In genomic region chr3:50270841-50271240, GRCh38 we compare ENCODE assay signal across 22 cellular contexts. TPM values are rescaled to one million over a fixed set of nuclear protein-coding genes. Genes with fewer than 3 reads are reported as not detected.
A peak's percentile ranks its signal among the peaks of the same experiment; 100 is the strongest.
DNase-seq lines count a peak whose midpoint lies in the region; ATAC-seq, FAIRE-seq and TF ChIP-seq lines count a peak whose summit lies in the region.
"Had no signal": no experiment of that assay in that cellular context is flagged by ENCODE, and none has a peak within 500 bp of the region (broad histone marks: within the 10 kb centered on the region; RNA-seq: fewer than 3 reads in every experiment).

No MANE protein-coding gene starts in this region.

- peaks cover 67% of the 10 kb centered on the region for H3K27me3 ChIP-seq in BLaER1
- H3K27me3 ChIP-seq in adrenal gland, result peaks cover 4% of the 10 kb centered on the region
- H3K27me3 ChIP-seq in smooth muscle cell (ENCODE audit: low read depth), result peaks cover 29% of the 10 kb centered on the region
- H3K27me3 ChIP-seq: ovary had no signal

- H3K79me2 ChIP-seq in smooth muscle cell (ENCODE audit: low read depth), result no peaks in the 10 kb centered on the region

- no peak overlapping the region for H3K4me3 ChIP-seq in BLaER1
- peak overlapping the region in 1 of 4 donors; percentile 37 for H3K4me3 ChIP-seq in adrenal gland
- peak overlapping the region; percentile 73 to 84 for H3K4me3 ChIP-seq in kidney (ENCODE audit: low read length in 2 of 2)
- H3K4me3 ChIP-seq in smooth muscle cell, result no peak overlapping the region
- H3K4me3 ChIP-seq: cardiac muscle cell had no signal

- H2AFZ ChIP-seq in smooth muscle cell (ENCODE audit: low read depth), result no peak overlapping the region

- intact Hi-C loops in adrenal gland (cut with DNase I), result loop anchor here (5.0 to 10.0 kb wide), 4 partner anchors 39 to 146 kb away; partner anchors contain the start of gene HYAL2 (in 1 of the 2)
- intact Hi-C loops in kidney (cut with DNase I), result loop anchor here (5.0 kb wide), 1 partner anchor 44 kb away; no protein-coding TSS in a partner anchor
- intact Hi-C loops in cardiac septum (cut with DNase I), result loop anchor here (2.0 to 5.0 kb wide), 2 partner anchors 78 to 149 kb away; no protein-coding TSS in a partner anchor

- DNase-seq in adrenal gland (peak in 1 of 7 donors; percentile 40), kidney (no peak), smooth muscle cell (lab: John Stamatoyannopoulos, UW; ENCODE audit: unreplicated experiment) (no peak), cardiac septum (ENCODE audit: low spot score) (no peak), foreskin melanocyte (no peak), GOT3 (lab: John Stamatoyannopoulos, UW) (no peak)
- DNase-seq: CD8-positive, alpha-beta T cell; effector memory CD8-positive, alpha-beta T cell; H7; left cardiac atrium; NCI-H1417 treated with DMSO at 0.1 percent for 48 hours; SHP77; T-helper 1 cell had no signal

- H3K36me3 ChIP-seq in BLaER1, result no peaks in the 10 kb centered on the region
- H3K36me3 ChIP-seq in adrenal gland (replicated peaks in 1 of 2), result peaks cover 0 to 19% of the 10 kb centered on the region in 2 donors
- no peaks in the 10 kb centered on the region for H3K36me3 ChIP-seq in kidney (ENCODE audit: control insufficient read depth in 1 of 2, insufficient read depth in 2 of 2, low read length in 2 of 2)
- no peaks in the 10 kb centered on the region for H3K36me3 ChIP-seq in smooth muscle cell (ENCODE audit: low read depth)
- H3K36me3 ChIP-seq: cardiac muscle cell, ovary had no signal

- H3K9me3 ChIP-seq in BLaER1 (no peaks in the 10 kb centered on the region), adrenal gland (replicated peaks in 1 of 3) (no peaks in the 10 kb centered on the region), kidney (ENCODE audit: control insufficient read depth in 1 of 2, low read length in 2 of 2) (no peaks in the 10 kb centered on the region), smooth muscle cell (replicated peaks; ENCODE audit: low read depth) (no peaks in the 10 kb centered on the region)
- H3K9me3 ChIP-seq: ovary had no signal

- H3K27ac ChIP-seq in BLaER1, result no peak overlapping the region
- H3K27ac ChIP-seq in adrenal gland, result peak overlapping the region; percentile 70 to 97 (median 89)
- H3K27ac ChIP-seq in kidney (ENCODE audit: low read depth in 2 of 2, low read length in 2 of 2), result peak overlapping the region; percentile 91 to 94
- peak overlapping the region; percentile 67 for H3K27ac ChIP-seq in smooth muscle cell (ENCODE audit: low read depth)
- H3K27ac ChIP-seq: cardiac muscle cell, VCaP had no signal

- no peak for ATAC-seq in HG02885 (IDR thresholded peaks at IDR 0.05; ENCODE audit: poor library complexity, unreplicated experiment)
- ATAC-seq: CD8-positive, alpha-beta T cell; effector memory CD8-positive, alpha-beta T cell; left cardiac atrium had no signal

- TF ChIP-seq CTCF in adrenal gland (IDR thresholded peaks at IDR 0.05) (no peak), kidney (IDR thresholded peaks at IDR 0.05; ENCODE audit: borderline replicate concordance, extremely low read depth, insufficient read depth) (no peak), smooth muscle cell (IDR thresholded peaks at IDR 0.05; ENCODE audit: borderline replicate concordance, insufficient read depth, poor library complexity, severe bottlenecking) (no peak)

- peak overlapping the region; percentile 9; the same call in 1 of the 2 replicates for H3K4me2 ChIP-seq in BLaER1
- peak overlapping the region; percentile 75 for H3K4me2 ChIP-seq in smooth muscle cell

- WGBS in adrenal gland, 4 donors, result 49 to 60% (median 51%) methylated on average over 10 of the region's 10 CpGs
- WGBS in smooth muscle cell (ENCODE audit: low lambda C conversion rate), result 91% methylated on average over 10 of the region's 10 CpGs

- H3K9ac ChIP-seq in BLaER1 (0 out of 2 replicates have a peak overlapping the region, but pooled peaks have one; percentile 19), kidney (ENCODE audit: low read length in 2 of 2) (peak overlapping the region in 1 of 2 donors; percentile 95), smooth muscle cell (ENCODE audit: low read depth) (peak overlapping the region; percentile 51)

- H3F3A ChIP-seq in smooth muscle cell (ENCODE audit: low read depth), result peaks cover 9% of the 10 kb centered on the region

- H4K20me1 ChIP-seq in BLaER1 (peaks cover 19% of the 10 kb centered on the region), smooth muscle cell (ENCODE audit: low read depth) (peaks cover 8% of the 10 kb centered on the region)

- peaks cover 64% of the 10 kb centered on the region for H3K4me1 ChIP-seq in BLaER1
- H3K4me1 ChIP-seq in adrenal gland (replicated peaks in 1 of 2), result peaks cover 45 to 58% of the 10 kb centered on the region in 2 donors
- H3K4me1 ChIP-seq in kidney (ENCODE audit: control insufficient read depth in 1 of 2, insufficient read depth in 1 of 2, low read depth in 1 of 2, low read length in 2 of 2), result peaks cover 33 to 50% of the 10 kb centered on the region in 2 donors
- peaks cover 34% of the 10 kb centered on the region for H3K4me1 ChIP-seq in smooth muscle cell (ENCODE audit: low read depth)

- FAIRE-seq in kidney (lab: Jason Lieb, UNC), result no peak

- TF ChIP-seq POLR2A in adrenal gland (IDR thresholded peaks at IDR 0.05), result no peak

RNA-seq across cellular contexts. Expression of gene SEMA3B, which starts 1.9 kb away (rescaled TPM):
- total RNA-seq in adrenal gland (100 to 1,000 TPM in 7 of 8 donors, 10 to 100 TPM in 1; 81.7 to 468 (median 224) TPM), kidney (96.1 TPM), smooth muscle cell (26.8 and 48.3 TPM in 2 replicates), cardiac septum (26.5 TPM)
- polyA plus RNA-seq in adrenal gland (100 to 1,000 TPM; 159 to 496 (median 451) TPM), kidney (ENCODE audit: insufficient read depth, low read depth, low replicate concordance) (99.9 TPM), smooth muscle cell (26.3 and 70.7 TPM in 2 replicates)

RNA-seq across cellular contexts. Expression of gene LSMEM2, which starts 8.0 kb away (rescaled TPM):
- total RNA-seq in adrenal gland (under 1 TPM in 3 of 8 donors, not detected in 5; 0.36 to 0.76 (median 0.60) TPM), kidney (0.22 TPM), smooth muscle cell (0.09 and 0.18 TPM in 2 replicates), cardiac septum (25.7 TPM)
- polyA plus RNA-seq in adrenal gland (under 1 TPM; 0.09 to 0.64 (median 0.47) TPM), kidney (ENCODE audit: insufficient read depth, low read depth, low replicate concordance) (0.62 TPM), smooth muscle cell (0.87 TPM in 1 of 2 replicates, not detected in the other)
- total RNA-seq: activated T-helper 1 cell treated with anti-CD3 and anti-CD28 coated beads, Interleukin-12 subunit alpha, Interleukin-12 subunit beta, Interleukin-2, Interleukin-4 antibody, amounts not matched to agents 30 ng/mL and 10 ng/mL and 1 ng/mL, durations not matched to agents 14 hours and 24 hours and 36 hours; CD8-positive, alpha-beta T cell; Daoy; HT1080 had no signal
- polyA plus RNA-seq: AG04450 had no signal

RNA-seq across cellular contexts. Expression of gene IFRD2, which starts 21.4 kb away (rescaled TPM):
- total RNA-seq in adrenal gland, result 10 to 100 TPM; 44.9 to 96.3 (median 55.2) TPM
- 100 to 1,000 TPM in 2 of 3 donors, 10 to 100 TPM in 1; 55.9 to 182 (median 144) TPM for polyA plus RNA-seq in adrenal gland
- total RNA-seq in kidney, result 78.1 TPM
- polyA plus RNA-seq in kidney (ENCODE audit: insufficient read depth, low read depth, low replicate concordance), result 54.1 TPM
- total RNA-seq in smooth muscle cell, result 19.9 and 20.8 TPM in 2 replicates
- 59.3 and 62.6 TPM in 2 replicates for polyA plus RNA-seq in smooth muscle cell
- total RNA-seq in cardiac septum, result 45.7 TPM

RNA-seq across cellular contexts. Expression of gene HYAL3, which starts 28.4 kb away (rescaled TPM):
- total RNA-seq in adrenal gland (1 to 10 TPM; 1.7 to 5.4 (median 3.4) TPM), kidney (2.0 TPM), smooth muscle cell (1.6 and 2.5 TPM in 2 replicates), cardiac septum (1.3 TPM)
- polyA plus RNA-seq in adrenal gland (1 to 10 TPM; 2.5 to 6.8 (median 3.2) TPM), kidney (ENCODE audit: insufficient read depth, low read depth, low replicate concordance) (3.2 TPM), smooth muscle cell (3.7 and 6.7 TPM in 2 replicates)

RNA-seq across cellular contexts. Expression of gene NAA80, which starts 28.4 kb away (rescaled TPM):
- total RNA-seq in adrenal gland (10 to 100 TPM in 6 of 8 donors, 1 to 10 TPM in 2; 9.8 to 17.9 (median 11.0) TPM), kidney (10.7 TPM), smooth muscle cell (11.3 and 13.0 TPM in 2 replicates), cardiac septum (8.5 TPM)
- polyA plus RNA-seq in adrenal gland (10 to 100 TPM in 2 of 3 donors, 1 to 10 TPM in 1; 6.0 to 19.8 (median 14.0) TPM), kidney (ENCODE audit: insufficient read depth, low read depth, low replicate concordance) (8.7 TPM), smooth muscle cell (16.7 and 21.9 TPM in 2 replicates)

Comparison
In these comparisons a context has a peak if more than half of its experiments do, and no peak if none do; other contexts are left out.
1. H3K4me3 ChIP-seq: peak in kidney (2 of 2); none in BLaER1 (single experiment) and smooth muscle cell (single experiment).
2. RNA of gene LSMEM2, which starts 8.0 kb away (total RNA-seq): 25.7 TPM in cardiac septum (single experiment); 0.22 TPM in kidney (single experiment), 0.36 to 0.76 TPM in adrenal gland and 0.09 to 0.18 TPM in smooth muscle cell; every median in the first group is over 10 times any median in the second.